In genomic region chr1:85596531-85596930, GRCh38 we compare ENCODE assay signal across 36 cellular contexts. TPM values are rescaled to one million over a fixed set of nuclear protein-coding genes. Genes with fewer than 3 reads are reported as not detected.
"Had no signal": no experiment of that assay in that cellular context is flagged by ENCODE, and none has a peak within 500 bp of the region (broad histone marks: within the 10 kb centered on the region; RNA-seq: fewer than 3 reads in every experiment).

No MANE protein-coding gene starts in this region.

- H3K4me3 Mint-ChIP-seq: activated B cell treated with CpG ODN at 0.5 μM for 24 hours; activated CD4-positive, alpha-beta memory T cell treated with anti-CD3 and anti-CD28 coated beads for 36 hours; activated CD4-positive, alpha-beta T cell treated with anti-CD3 and anti-CD28 coated beads, Interleukin-2, amount 10 ng/mL, durations not matched to agents 24 days and 14 days; activated CD8-positive, alpha-beta T cell treated with anti-CD3 and anti-CD28 coated beads for 36 hours; activated naive CD4-positive, alpha-beta T cell treated with anti-CD3 and anti-CD28 coated beads for 36 hours; activated naive CD8-positive, alpha-beta T cell treated with anti-CD3 and anti-CD28 coated beads for 36 hours; activated T-cell treated with anti-CD3 and anti-CD28 coated beads, Interleukin-2, amount 50 U/mL, for 4 hours; activated T-cell treated with anti-CD3 and anti-CD28 coated beads, Interleukin-2, amount 50 U/mL, for 72 hours; activated T-helper 1 cell treated with anti-CD3 and anti-CD28 coated beads, Interleukin-12 subunit alpha, Interleukin-12 subunit beta, Interleukin-2, Interleukin-4 antibody, amounts not matched to agents 30 ng/mL and 10 ng/mL and 1 ng/mL, durations not matched to agents 14 hours and 24 hours and 36 hours; activated T-helper 17 cell treated with anti-CD3 and anti-CD28 coated beads, Interleukin-2, amount 50 U/mL, for 72 hours; T-helper 1 cell treated with Interleukin-12 subunit alpha and Interleukin-12 subunit beta and Interleukin-4 antibody, amounts not matched to agents 30 μg/mL and 1 μg/mL, for 36 hours; T-helper 2 cell treated with Interferon-gamma antibody and Interleukin-4, amounts not matched to agents 5 μg/mL and 100 μg/mL, for 36 hours had no signal

- H3K27ac Mint-ChIP-seq: activated B cell treated with CpG ODN at 0.5 μM for 24 hours; activated CD4-positive, alpha-beta memory T cell treated with anti-CD3 and anti-CD28 coated beads for 36 hours; activated CD4-positive, alpha-beta T cell treated with anti-CD3 and anti-CD28 coated beads, Interleukin-2, amount 10 ng/mL, durations not matched to agents 24 days and 14 days; activated CD8-positive, alpha-beta T cell treated with anti-CD3 and anti-CD28 coated beads for 36 hours; activated naive CD4-positive, alpha-beta T cell treated with anti-CD3 and anti-CD28 coated beads for 36 hours; activated naive CD8-positive, alpha-beta T cell treated with anti-CD3 and anti-CD28 coated beads for 36 hours; activated T-cell treated with anti-CD3 and anti-CD28 coated beads, Interleukin-2, amount 50 U/mL, for 72 hours; activated T-helper 1 cell treated with anti-CD3 and anti-CD28 coated beads, Interleukin-12 subunit alpha, Interleukin-12 subunit beta, Interleukin-2, Interleukin-4 antibody, amounts not matched to agents 30 ng/mL and 10 ng/mL and 1 ng/mL, durations not matched to agents 14 hours and 24 hours and 36 hours; activated T-helper 17 cell treated with anti-CD3 and anti-CD28 coated beads, Interleukin-2, amount 50 U/mL, for 72 hours; T-helper 1 cell treated with Interleukin-12 subunit alpha and Interleukin-12 subunit beta and Interleukin-4 antibody, amounts not matched to agents 30 μg/mL and 1 μg/mL, for 36 hours; T-helper 2 cell treated with Interferon-gamma antibody and Interleukin-4, amounts not matched to agents 5 μg/mL and 100 μg/mL, for 36 hours had no signal

- H3K4me1 ChIP-seq: adrenal gland, body of pancreas, breast epithelium had no signal

- H3K27ac ChIP-seq: adrenal gland, body of pancreas, brain microvascular endothelial cell, breast epithelium, VCaP had no signal

- H3K27me3 Mint-ChIP-seq: activated B cell treated with CpG ODN at 0.5 μM for 24 hours; activated CD4-positive, alpha-beta memory T cell treated with anti-CD3 and anti-CD28 coated beads for 36 hours; activated CD8-positive, alpha-beta T cell treated with anti-CD3 and anti-CD28 coated beads for 36 hours; activated naive CD8-positive, alpha-beta T cell treated with anti-CD3 and anti-CD28 coated beads for 36 hours; activated T-helper 17 cell treated with anti-CD3 and anti-CD28 coated beads, Interleukin-2, amount 50 U/mL, for 72 hours had no signal

- H3K27me3 ChIP-seq: adrenal gland, body of pancreas, brain microvascular endothelial cell, breast epithelium had no signal

- H3K9me3 ChIP-seq: adrenal gland, body of pancreas, breast epithelium had no signal

- ATAC-seq: activated CD8-positive, alpha-beta T cell treated with anti-CD3 and anti-CD28 coated beads for 36 hours; activated naive CD4-positive, alpha-beta T cell treated with anti-CD3 and anti-CD28 coated beads, Interleukin-2, amount 50 U/mL, for 72 hours; activated T-cell treated with anti-CD3 and anti-CD28 coated beads, Interleukin-2, amount 50 U/mL, for 4 hours; activated T-cell treated with anti-CD3 and anti-CD28 coated beads, Interleukin-2, amount 50 U/mL, for 72 hours; activated T-helper 17 cell treated with anti-CD3 and anti-CD28 coated beads, Interleukin-2, amount 50 U/mL, for 72 hours; body of pancreas had no signal

- H3K4me1 Mint-ChIP-seq: activated B cell treated with CpG ODN at 0.5 μM for 24 hours; activated CD4-positive, alpha-beta T cell treated with anti-CD3 and anti-CD28 coated beads, Interleukin-2, amount 10 ng/mL, durations not matched to agents 24 days and 14 days; activated naive CD8-positive, alpha-beta T cell treated with anti-CD3 and anti-CD28 coated beads for 36 hours; activated T-helper 17 cell treated with anti-CD3 and anti-CD28 coated beads, Interleukin-2, amount 50 U/mL, for 72 hours had no signal

- H3K4me3 ChIP-seq: adrenal gland, body of pancreas, breast epithelium had no signal

- H3K36me3 ChIP-seq: adrenal gland, brain microvascular endothelial cell, breast epithelium had no signal

- DNase-seq: activated B cell treated with CpG ODN at 0.5 μM for 24 hours; activated CD4-positive, alpha-beta memory T cell treated with anti-CD3 and anti-CD28 coated beads for 36 hours; activated CD4-positive, alpha-beta T cell treated with anti-CD3 and anti-CD28 coated beads for 4 hours; activated CD4-positive, alpha-beta T cell treated with anti-CD3 and anti-CD28 coated beads, Interleukin-2, amount 10 ng/mL, durations not matched to agents 24 days and 14 days; activated CD4-positive, alpha-beta T cell treated with anti-CD3 and anti-CD28 coated beads, Interleukin-2, amount 50 U/mL, for 1 hour; activated CD4-positive, alpha-beta T cell treated with anti-CD3 and anti-CD28 coated beads, Interleukin-2, amount 50 U/mL, for 4 hours; activated CD4-positive, CD25-positive, alpha-beta regulatory T cell treated with anti-CD3 and anti-CD28 coated beads, Interleukin-2, amount 50 U/mL, for 72 hours; activated CD8-positive, alpha-beta memory T cell treated with anti-CD3 and anti-CD28 coated beads, Interleukin-2, amount 50 U/mL, for 4 hours; activated CD8-positive, alpha-beta T cell treated with anti-CD3 and anti-CD28 coated beads for 36 hours; activated effector memory CD4-positive, alpha-beta T cell treated with anti-CD3 and anti-CD28 coated beads, Interleukin-2, amount 50 U/mL, for 16 hours; activated gamma-delta T cell treated with Interleukin-2 at 50 U/mL for 16 hours; activated naive CD4-positive, alpha-beta T cell; activated naive CD4-positive, alpha-beta T cell treated with anti-CD3 and anti-CD28 coated beads for 36 hours; activated naive CD4-positive, alpha-beta T cell treated with anti-CD3 and anti-CD28 coated beads, Interleukin-2, amount 50 U/mL, for 16 hours; activated naive CD8-positive, alpha-beta T cell treated with anti-CD3 and anti-CD28 coated beads for 36 hours; activated T-cell treated with anti-CD3 and anti-CD28 coated beads for 4 hours; activated T-cell treated with anti-CD3 and anti-CD28 coated beads, Interleukin-2, amount 50 U/mL, for 1 hour; activated T-cell treated with anti-CD3 and anti-CD28 coated beads, Interleukin-2, amount 50 U/mL, for 4 hours; activated T-cell treated with anti-CD3 and anti-CD28 coated beads, Interleukin-2, amount 50 U/mL, for 72 hours; adrenal gland; amniotic stem cell; aorta; body of pancreas; brain microvascular endothelial cell; central memory CD4-positive, alpha-beta T cell; T-helper 1 cell; T-helper 2 cell; T-helper 9 cell had no signal

RNA-seq across cellular contexts. Expression of gene CCN1, which starts 16.0 kb away (rescaled TPM):
- total RNA-seq: activated B cell treated with CpG ODN at 0.5 μM for 24 hours; activated CD4-positive, alpha-beta memory T cell treated with anti-CD3 and anti-CD28 coated beads for 36 hours; activated CD8-positive, alpha-beta memory T cell treated with anti-CD3 and anti-CD28 coated beads for 36 hours; activated naive CD4-positive, alpha-beta T cell treated with anti-CD3 and anti-CD28 coated beads for 36 hours; activated naive CD4-positive, alpha-beta T cell treated with anti-CD3 and anti-CD28 coated beads, Interleukin-2, amount 50 U/mL, for 72 hours; activated T-helper 17 cell treated with anti-CD3 and anti-CD28 coated beads, Interleukin-2, amount 50 U/mL, for 72 hours had no signal
